8 cellular contexts compared by ENCODE assay signal in the genomic region with DNA sequence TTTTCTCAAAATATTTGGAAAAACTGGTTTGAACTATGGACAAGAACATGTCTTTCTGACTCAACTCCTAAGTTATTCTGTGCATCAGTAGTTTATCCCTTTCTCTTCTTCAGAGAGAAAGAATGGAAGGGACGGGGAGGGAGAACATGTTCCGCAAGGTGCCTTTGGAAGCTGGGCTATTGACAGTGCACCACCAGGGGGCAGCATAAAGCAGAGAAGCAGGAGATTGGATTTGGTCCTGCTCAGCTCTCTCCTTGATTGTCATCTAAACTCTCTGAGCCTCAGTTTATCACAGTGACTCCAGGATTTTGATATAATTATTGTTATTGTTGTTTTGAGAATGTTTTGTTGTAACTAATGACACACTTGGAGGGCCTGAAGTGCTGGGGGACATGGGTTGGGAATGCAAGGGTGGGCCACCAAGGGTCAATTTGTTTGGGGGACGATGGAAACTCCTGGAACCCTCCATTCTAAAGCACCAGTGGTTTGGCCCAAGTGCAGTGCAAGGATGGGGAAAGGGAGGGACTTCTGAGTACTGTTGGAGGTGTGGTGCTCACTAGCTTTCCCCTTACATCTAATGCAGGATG. TPM values are rescaled to one million over a fixed set of nuclear protein-coding genes. Genes with fewer than 3 reads are reported as not detected.
DNase-seq lines count a peak whose midpoint lies in the region; ATAC-seq lines count a peak whose summit lies in the region.

No MANE protein-coding gene starts in this region.

- ATAC-seq in HG02852 (IDR thresholded peaks at IDR 0.05; ENCODE audit: unreplicated experiment), result peak; percentile 76
- peak; percentile 84 for ATAC-seq in left colon
- no peak for ATAC-seq in GM18858 (IDR thresholded peaks at IDR 0.05; ENCODE audit: unreplicated experiment)

- intact Hi-C loops in left colon (cut with DNase I, micrococcal nuclease), result no loop called here

- in situ Hi-C loops in G401 (cut with HindIII; ENCODE audit: low sequenced_read_pairs), result no loop called here

- DNase-seq in G401 (ENCODE audit: low spot score) (peak; percentile 33), NCI-H2227 (lab: John Stamatoyannopoulos, UW; ENCODE audit: unreplicated experiment) (peak; percentile 70), cerebellum (ENCODE audit: low spot score) (peak; percentile 5), left colon (peak; percentile 71 to 89)
- peak; percentile 64 for DNase-seq in activated CD4-positive, alpha-beta T cell treated with anti-CD3 and anti-CD28 coated beads for 1 hour
- peak; percentile 88 for DNase-seq in stimulated activated CD4-positive, alpha-beta T cell treated with anti-CD3 and anti-CD28 coated beads, Interleukin-4, amount 100 ng/mL, for 24 hours

RNA-seq across cellular contexts. Expression of gene ANO6, which starts 45.3 kb away (rescaled TPM):
- 13.2 and 25.8 TPM in 2 replicates for total RNA-seq in G401 (2014; rRNA removed; shearing (Covaris generic))
- total RNA-seq in cerebellum, result 22.8 TPM
- 10 to 100 TPM; 10.3 to 15.4 TPM for total RNA-seq in left colon

Comparison
In these comparisons a context has a peak if more than half of its experiments do, and no peak if none do; other contexts are left out.
1. DNase-seq: peak in every context shown above with its lines; median percentile 88 in stimulated activated CD4-positive, alpha-beta T cell treated with anti-CD3 and anti-CD28 coated beads, Interleukin-4, amount 100 ng/mL, for 24 hours; 80 in left colon; 70 in NCI-H2227; 64 in activated CD4-positive, alpha-beta T cell treated with anti-CD3 and anti-CD28 coated beads for 1 hour; 33 in G401; 5 in cerebellum.